In genomic region chr11:19071255-19071654, GRCh38 we compare ENCODE assay signal across 1 cellular context.
TF ChIP-seq lines count a peak whose summit lies in the region.

No MANE protein-coding gene starts in this region.

TF ChIP-seq in HEK293, 187 proteins besides CTCF, POLR2A, EP300 and RAD21 (continued from another document and continues in another):
- peak; percentile 84 for TF ChIP-seq PRDM10 (tag by site-specific recombination; IDR thresholded peaks at IDR 0.05)
- no peak for TF ChIP-seq ZNF571 (tag by site-specific recombination; IDR thresholded peaks at IDR 0.05)
- no peak for TF ChIP-seq ZNF658 (tag by site-specific recombination; IDR thresholded peaks at IDR 0.05)
- no peak for TF ChIP-seq KLF7 (tag by site-specific recombination; IDR thresholded peaks at IDR 0.05; ENCODE audit: borderline replicate concordance)
- TF ChIP-seq ZNF488 (tag by site-specific recombination; IDR thresholded peaks at IDR 0.05), result no peak
- TF ChIP-seq ZNF768 (tag by site-specific recombination; IDR thresholded peaks at IDR 0.05), result no peak
- no peak for TF ChIP-seq ZNF555 (tag by site-specific recombination; conservative IDR thresholded peaks at IDR 0.05)
- TF ChIP-seq PRDM6 (tag by site-specific recombination; IDR thresholded peaks at IDR 0.05), result no peak
- TF ChIP-seq ZNF677 (tag by site-specific recombination; IDR thresholded peaks at IDR 0.05), result no peak
- TF ChIP-seq EGR2 (tag by site-specific recombination; IDR thresholded peaks at IDR 0.05; ENCODE audit: low read depth), result no peak
- TF ChIP-seq ZNF394 (tag by site-specific recombination; IDR thresholded peaks at IDR 0.05; ENCODE audit: borderline replicate concordance), result no peak; the same call in 1 of the 2 replicates
- no peak for TF ChIP-seq ZNF645 (tag by site-specific recombination; IDR thresholded peaks at IDR 0.05)
- no peak for TF ChIP-seq ZNF23 (tag by site-specific recombination; IDR thresholded peaks at IDR 0.05; ENCODE audit: borderline replicate concordance)
- TF ChIP-seq RBAK (tag by site-specific recombination; IDR thresholded peaks at IDR 0.05), result no peak
- no peak for TF ChIP-seq ZBTB7A (tag by site-specific recombination; IDR thresholded peaks at IDR 0.05; ENCODE audit: low read depth)
- no peak for TF ChIP-seq ZNF239 (tag by site-specific recombination; IDR thresholded peaks at IDR 0.05)
- no peak for TF ChIP-seq SALL2 (tag by site-specific recombination; IDR thresholded peaks at IDR 0.05; ENCODE audit: borderline replicate concordance)
- TF ChIP-seq BCL11A (tag by site-specific recombination; IDR thresholded peaks at IDR 0.05; ENCODE audit: low read depth), result no peak
- TF ChIP-seq ZNF121 (tag by site-specific recombination; IDR thresholded peaks at IDR 0.05), result no peak
- peak; percentile 64; the same call in 1 of the 2 replicates for TF ChIP-seq ZNF335 (tag by site-specific recombination; conservative IDR thresholded peaks at IDR 0.05)
- TF ChIP-seq ZNF157 (tag by site-specific recombination; IDR thresholded peaks at IDR 0.05), result no peak
- TF ChIP-seq ZNF530 (tag by site-specific recombination; IDR thresholded peaks at IDR 0.05; ENCODE audit: low read depth), result no peak
- no peak for TF ChIP-seq ZFP69B (tag by site-specific recombination; IDR thresholded peaks at IDR 0.05)
- no peak for TF ChIP-seq SCRT2 (tag by site-specific recombination; IDR thresholded peaks at IDR 0.05)
- 0 out of 2 replicates have a peak, but pooled peaks have one; percentile 14 for TF ChIP-seq ZNF18 (tag by site-specific recombination; IDR thresholded peaks at IDR 0.05)
- no peak for TF ChIP-seq PRDM4 (tag by site-specific recombination; IDR thresholded peaks at IDR 0.05)
- no peak for TF ChIP-seq ZBTB1 (tag by site-specific recombination; IDR thresholded peaks at IDR 0.05)
- TF ChIP-seq ZNF354C (tag by site-specific recombination; IDR thresholded peaks at IDR 0.05; ENCODE audit: borderline replicate concordance, low read depth), result no peak
- no peak for TF ChIP-seq ZNF830 (tag by site-specific recombination; IDR thresholded peaks at IDR 0.05; ENCODE audit: low read depth)
- no peak for TF ChIP-seq ZNF704 (tag by site-specific recombination; IDR thresholded peaks at IDR 0.05)
- TF ChIP-seq ZSCAN5A (tag by site-specific recombination; IDR thresholded peaks at IDR 0.05), result no peak
- TF ChIP-seq BCL11B (tag by site-specific recombination; IDR thresholded peaks at IDR 0.05; ENCODE audit: low read depth), result no peak
- TF ChIP-seq ZNF280D (tag by site-specific recombination; IDR thresholded peaks at IDR 0.05), result 0 out of 2 replicates have a peak, but pooled peaks have one; percentile 34
- no peak for TF ChIP-seq ZNF404 (tag by site-specific recombination; IDR thresholded peaks at IDR 0.05)
- no peak for TF ChIP-seq ZNF169 (tag by site-specific recombination; IDR thresholded peaks at IDR 0.05)
- TF ChIP-seq ZNF629 (tag by site-specific recombination; IDR thresholded peaks at IDR 0.05), result peak; percentile 76
- TF ChIP-seq ZBTB10 (tag by site-specific recombination; IDR thresholded peaks at IDR 0.05), result no peak
